ENCODE assay signal across 1 cellular context in the genomic region with DNA sequence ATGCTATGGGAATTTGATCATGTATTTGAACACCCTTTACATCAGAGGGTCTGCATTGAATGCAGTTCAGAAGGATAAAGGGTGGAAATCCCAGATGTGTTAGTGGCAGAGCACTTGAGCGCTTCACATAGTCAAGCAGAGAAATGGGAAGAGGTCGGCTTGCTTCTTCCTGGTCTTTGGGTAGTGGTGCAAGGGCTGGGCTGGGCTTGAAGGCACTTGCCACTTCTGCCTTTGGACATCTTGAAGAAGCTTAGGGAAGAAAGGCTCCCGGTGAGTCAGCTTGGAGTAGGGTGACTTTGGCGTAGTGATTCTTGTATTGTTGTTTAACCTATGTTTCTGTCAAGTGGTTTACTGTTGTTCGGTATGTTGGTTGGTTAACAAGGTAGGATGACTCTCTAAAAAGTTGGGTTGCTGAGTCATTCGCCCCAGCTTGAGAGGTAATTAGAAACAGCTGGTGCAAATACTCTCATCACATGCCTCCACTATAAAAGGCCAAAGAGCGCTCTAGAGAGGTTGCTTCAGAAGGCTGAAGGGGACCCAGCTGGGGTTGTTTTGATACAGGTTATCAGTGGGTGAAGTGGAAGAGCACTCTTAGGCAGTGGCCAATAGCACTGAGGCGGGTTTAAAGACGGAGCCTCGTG.
TF ChIP-seq lines count a peak whose summit lies in the region.

No MANE protein-coding gene starts in this region.

TF ChIP-seq in HCT116, 20 proteins besides CTCF, POLR2A, EP300 and RAD21 (continued from another document):
- TF ChIP-seq, protein P1, sequence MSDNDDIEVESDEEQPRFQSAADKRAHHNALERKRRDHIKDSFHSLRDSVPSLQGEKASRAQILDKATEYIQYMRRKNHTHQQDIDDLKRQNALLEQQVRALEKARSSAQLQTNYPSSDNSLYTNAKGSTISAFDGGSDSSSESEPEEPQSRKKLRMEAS (IDR thresholded peaks at IDR 0.05), result no peak
- TF ChIP-seq, protein P2, sequence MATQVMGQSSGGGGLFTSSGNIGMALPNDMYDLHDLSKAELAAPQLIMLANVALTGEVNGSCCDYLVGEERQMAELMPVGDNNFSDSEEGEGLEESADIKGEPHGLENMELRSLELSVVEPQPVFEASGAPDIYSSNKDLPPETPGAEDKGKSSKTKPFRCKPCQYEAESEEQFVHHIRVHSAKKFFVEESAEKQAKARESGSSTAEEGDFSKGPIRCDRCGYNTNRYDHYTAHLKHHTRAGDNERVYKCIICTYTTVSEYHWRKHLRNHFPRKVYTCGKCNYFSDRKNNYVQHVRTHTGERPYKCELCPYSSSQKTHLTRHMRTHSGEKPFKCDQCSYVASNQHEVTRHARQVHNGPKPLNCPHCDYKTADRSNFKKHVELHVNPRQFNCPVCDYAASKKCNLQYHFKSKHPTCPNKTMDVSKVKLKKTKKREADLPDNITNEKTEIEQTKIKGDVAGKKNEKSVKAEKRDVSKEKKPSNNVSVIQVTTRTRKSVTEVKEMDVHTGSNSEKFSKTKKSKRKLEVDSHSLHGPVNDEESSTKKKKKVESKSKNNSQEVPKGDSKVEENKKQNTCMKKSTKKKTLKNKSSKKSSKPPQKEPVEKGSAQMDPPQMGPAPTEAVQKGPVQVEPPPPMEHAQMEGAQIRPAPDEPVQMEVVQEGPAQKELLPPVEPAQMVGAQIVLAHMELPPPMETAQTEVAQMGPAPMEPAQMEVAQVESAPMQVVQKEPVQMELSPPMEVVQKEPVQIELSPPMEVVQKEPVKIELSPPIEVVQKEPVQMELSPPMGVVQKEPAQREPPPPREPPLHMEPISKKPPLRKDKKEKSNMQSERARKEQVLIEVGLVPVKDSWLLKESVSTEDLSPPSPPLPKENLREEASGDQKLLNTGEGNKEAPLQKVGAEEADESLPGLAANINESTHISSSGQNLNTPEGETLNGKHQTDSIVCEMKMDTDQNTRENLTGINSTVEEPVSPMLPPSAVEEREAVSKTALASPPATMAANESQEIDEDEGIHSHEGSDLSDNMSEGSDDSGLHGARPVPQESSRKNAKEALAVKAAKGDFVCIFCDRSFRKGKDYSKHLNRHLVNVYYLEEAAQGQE (IDR thresholded peaks at IDR 0.05; ENCODE audit: low read depth), result no peak
- TF ChIP-seq, protein P3, sequence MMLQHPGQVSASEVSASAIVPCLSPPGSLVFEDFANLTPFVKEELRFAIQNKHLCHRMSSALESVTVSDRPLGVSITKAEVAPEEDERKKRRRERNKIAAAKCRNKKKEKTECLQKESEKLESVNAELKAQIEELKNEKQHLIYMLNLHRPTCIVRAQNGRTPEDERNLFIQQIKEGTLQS (IDR thresholded peaks at IDR 0.05), result no peak
- TF ChIP-seq EGR1 (IDR thresholded peaks at IDR 0.05; ENCODE audit: low read depth) (no peak), SRF (IDR thresholded peaks at IDR 0.05; ENCODE audit: low read depth) (no peak), YY1 (IDR thresholded peaks at IDR 0.05; ENCODE audit: extremely low read depth, insufficient replicate concordance, low read depth, low read length) (no peak), EZH2 (IDR thresholded peaks at IDR 0.05) (no peak), SP1 (IDR thresholded peaks at IDR 0.05; ENCODE audit: low read depth) (no peak), EZH2phosphoT487 (IDR thresholded peaks at IDR 0.05; ENCODE audit: borderline replicate concordance) (no peak), CEBPB (IDR thresholded peaks at IDR 0.05; ENCODE audit: low read depth) (no peak), TCF7L2 (IDR thresholded peaks at IDR 0.05; ENCODE audit: borderline replicate concordance, extremely low read depth, insufficient read depth, insufficient read length) (no peak)
- TF ChIP-seq, protein P4, sequence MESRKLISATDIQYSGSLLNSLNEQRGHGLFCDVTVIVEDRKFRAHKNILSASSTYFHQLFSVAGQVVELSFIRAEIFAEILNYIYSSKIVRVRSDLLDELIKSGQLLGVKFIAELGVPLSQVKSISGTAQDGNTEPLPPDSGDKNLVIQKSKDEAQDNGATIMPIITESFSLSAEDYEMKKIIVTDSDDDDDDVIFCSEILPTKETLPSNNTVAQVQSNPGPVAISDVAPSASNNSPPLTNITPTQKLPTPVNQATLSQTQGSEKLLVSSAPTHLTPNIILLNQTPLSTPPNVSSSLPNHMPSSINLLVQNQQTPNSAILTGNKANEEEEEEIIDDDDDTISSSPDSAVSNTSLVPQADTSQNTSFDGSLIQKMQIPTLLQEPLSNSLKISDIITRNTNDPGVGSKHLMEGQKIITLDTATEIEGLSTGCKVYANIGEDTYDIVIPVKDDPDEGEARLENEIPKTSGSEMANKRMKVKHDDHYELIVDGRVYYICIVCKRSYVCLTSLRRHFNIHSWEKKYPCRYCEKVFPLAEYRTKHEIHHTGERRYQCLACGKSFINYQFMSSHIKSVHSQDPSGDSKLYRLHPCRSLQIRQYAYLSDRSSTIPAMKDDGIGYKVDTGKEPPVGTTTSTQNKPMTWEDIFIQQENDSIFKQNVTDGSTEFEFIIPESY (IDR thresholded peaks at IDR 0.05; ENCODE audit: extremely low read depth, insufficient replicate concordance, low read length), result no peak
